In the genomic region with DNA sequence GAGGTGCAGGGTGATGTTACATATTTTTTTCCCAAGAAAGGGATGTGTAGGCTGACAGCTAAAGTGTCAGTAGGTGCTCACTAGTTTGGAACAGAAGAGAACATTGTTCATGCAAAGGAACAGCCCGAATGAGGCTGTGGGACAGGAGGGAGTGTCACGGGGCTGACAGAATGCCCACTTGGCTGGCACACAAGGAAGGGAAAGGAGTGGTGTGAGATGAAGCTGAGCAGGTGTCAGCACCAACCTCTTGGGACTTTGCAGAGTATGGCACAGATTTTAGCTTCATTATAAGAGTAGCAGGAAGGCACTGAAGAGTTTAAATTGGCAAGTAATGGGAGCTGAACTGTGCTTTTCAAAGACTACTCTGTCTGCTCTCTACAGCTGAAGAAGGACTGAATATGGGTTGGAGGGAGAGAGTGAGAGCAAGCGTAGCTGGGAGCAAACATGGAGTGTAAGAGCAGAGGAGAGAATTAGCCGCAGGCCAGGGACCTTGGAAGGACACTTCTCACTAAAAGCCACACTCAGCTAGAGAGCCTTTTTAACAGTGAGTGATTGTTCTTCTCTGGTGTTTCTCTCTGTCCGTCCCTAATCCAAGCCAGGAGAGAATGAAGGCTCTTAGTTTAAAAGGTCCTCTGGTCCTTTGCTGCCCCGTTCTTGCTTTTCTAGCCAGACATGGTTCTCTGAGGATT, we compare ENCODE assay signal across 2 cellular contexts. TPM values are rescaled to one million over a fixed set of nuclear protein-coding genes. Genes with fewer than 3 reads are reported as not detected.
"Had no signal": no experiment of that assay in that cellular context is flagged by ENCODE, and none has a peak within 500 bp of the region (broad histone marks: within the 10 kb centered on the region; RNA-seq: fewer than 3 reads in every experiment).

No MANE protein-coding gene starts in this region.

RNA-seq across cellular contexts. Expression of a gene that starts 35.0 kb away (rescaled TPM):
- total RNA-seq: dermis microvascular lymphatic vessel endothelial cell; natural killer cell treated with Interleukin-12 subunit alpha and Interleukin-12 subunit beta and Interleukin-15 and Interleukin-18, amount 100 ng/mL, for 72 hours had no signal
